ENCODE assay signal across 8 cellular contexts in the genomic region with DNA sequence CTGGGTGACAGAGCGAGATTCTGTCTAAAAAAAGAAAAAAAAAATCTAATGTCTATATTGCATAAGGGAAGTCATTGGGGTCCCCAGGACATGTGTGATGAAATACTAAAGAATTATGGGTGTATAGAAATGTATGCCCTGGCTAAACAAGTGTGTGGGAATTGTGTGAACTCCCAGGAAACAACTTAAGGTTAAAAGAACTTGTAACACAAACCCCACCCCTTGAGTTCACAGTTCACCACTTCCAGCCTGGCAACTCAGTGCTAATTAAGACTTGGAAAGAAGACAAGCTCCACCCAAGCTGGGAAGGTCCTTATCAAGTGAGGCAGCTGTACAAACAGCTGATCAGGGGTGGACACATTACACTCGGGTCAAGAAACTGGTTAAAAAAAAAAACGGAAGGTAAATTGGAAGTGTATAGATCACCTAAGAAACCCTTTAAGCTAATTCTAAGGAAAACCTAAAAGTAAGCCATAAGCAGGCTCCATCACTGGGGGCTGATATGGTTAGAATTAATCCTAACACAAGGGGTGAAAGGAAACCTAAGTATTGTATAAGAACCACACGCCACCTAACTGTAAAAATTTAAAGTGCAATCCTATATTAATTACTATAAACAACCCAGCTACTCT. TPM values are rescaled to one million over a fixed set of nuclear protein-coding genes. Genes with fewer than 3 reads are reported as not detected.
DNase-seq lines count a peak whose midpoint lies in the region; ATAC-seq and TF ChIP-seq lines count a peak whose summit lies in the region.

No MANE protein-coding gene starts in this region.

- no peak overlapping the region for H3K27ac Mint-ChIP-seq in glutamatergic neuron (ENCODE audit: unreplicated experiment)

- intact Hi-C loops in A673 (cut with micrococcal nuclease; ENCODE audit: unreplicated experiment) (no loop called here), PC-9 (cut with micrococcal nuclease; ENCODE audit: unreplicated experiment) (loop anchor here (5.0 kb wide), 1 partner anchor 100 kb away; a partner anchor contains a TSS)

- ATAC-seq in HG03196 (IDR thresholded peaks at IDR 0.05; ENCODE audit: unreplicated experiment), result no peak

- no peaks in the 10 kb centered on the region for H3K9me2 ChIP-seq in PC-9 (ENCODE audit: insufficient read depth)

- in situ Hi-C loops in GM13977 (cut with MboI; ENCODE audit: low pct_unique_long_range_greater_than_20kb, low sequenced_read_pairs, unreplicated experiment), result no loop called here

- H3K4me1 ChIP-seq in A673 (ENCODE audit: insufficient read depth, low read length, poor library complexity, severe bottlenecking) (peaks cover 42% of the 10 kb centered on the region), PC-9 (replicated peaks; ENCODE audit: insufficient read depth) (peaks cover 46% of the 10 kb centered on the region)

- H3F3A ChIP-seq in PC-9 (ENCODE audit: insufficient read depth, low read depth), result peaks cover 37% of the 10 kb centered on the region

- H3K27me3 ChIP-seq in A673 (replicated peaks; ENCODE audit: insufficient read depth, low read depth, low read length, poor library complexity) (no peaks in the 10 kb centered on the region), PC-9 (ENCODE audit: insufficient read depth, low read depth) (no peaks in the 10 kb centered on the region)

- CTCF ChIA-PET in A673 (lab: Charles Lee) (interaction anchor here (0.6 to 0.9 kb wide), 2 partner anchors 58 to 169 kb away, joined by 3 to 9 read pairs; no protein-coding TSS in a partner anchor), PC-9 (lab: Charles Lee) (interaction anchor here (0.6 to 1.0 kb wide), 2 partner anchors 28 to 119 kb away, joined by 3 to 8 read pairs; no protein-coding TSS in a partner anchor)

- peaks cover 10% of the 10 kb centered on the region for H3K27me3 Mint-ChIP-seq in glutamatergic neuron (ENCODE audit: unreplicated experiment)

- peaks cover 38% of the 10 kb centered on the region for H3K4me1 Mint-ChIP-seq in glutamatergic neuron (ENCODE audit: low read depth, unreplicated experiment)

- BruUV-seq in A673 (replicated peaks; lab: Mats Ljungman, UMichigan), result no TSS peak
- no TSS peak for BruUV-seq in PC-9 (replicated peaks; lab: Mats Ljungman, UMichigan)

- no peaks in the 10 kb centered on the region for H3K9me3 ChIP-seq in A673 (ENCODE audit: low read depth, low read length, poor library complexity, severe bottlenecking)
- H3K9me3 ChIP-seq in PC-9 (ENCODE audit: insufficient read depth, low read depth), result no peaks in the 10 kb centered on the region

- H3K4me3 Mint-ChIP-seq in glutamatergic neuron (ENCODE audit: unreplicated experiment), result peak overlapping the region; percentile 30

- H3K9me3 Mint-ChIP-seq in glutamatergic neuron (ENCODE audit: unreplicated experiment), result peaks cover 15% of the 10 kb centered on the region

- POLR2A ChIA-PET in A673 (lab: Charles Lee; ENCODE audit: low non-redundant PET) (no interaction called here), PC-9 (lab: Charles Lee; ENCODE audit: unreplicated experiment) (no interaction called here)

- H4K20me1 ChIP-seq in PC-9 (ENCODE audit: insufficient read depth), result no peaks in the 10 kb centered on the region

- no peaks in the 10 kb centered on the region for H3K79me2 ChIP-seq in PC-9 (ENCODE audit: low read depth)

- peak; percentile 59 for DNase-seq in A673 (ENCODE audit: low spot score)
- DNase-seq in GM13977 (ENCODE audit: low spot score), result no peak
- peak; percentile 36 to 72 for DNase-seq in PC-9
- DNase-seq in glutamatergic neuron, result no peak
- no peak for DNase-seq in SKM-1 (lab: John Stamatoyannopoulos, UW; ENCODE audit: unreplicated experiment)
- no peak for DNase-seq in occipital lobe (lab: John Stamatoyannopoulos, UW)
- no peak for DNase-seq in effector CD8-positive, alpha-beta T cell (lab: John Stamatoyannopoulos, UW)

- H3K4me3 ChIP-seq in A673 (ENCODE audit: low read depth, low read length, poor library complexity, severe bottlenecking), result no peak overlapping the region
- no peak overlapping the region for H3K4me3 ChIP-seq in PC-9

- H3K27ac ChIP-seq in A673 (ENCODE audit: low read depth, low read length, poor library complexity, severe bottlenecking) (no peak overlapping the region), PC-9 (peak overlapping the region; percentile 81)

- no peak overlapping the region for H2AFZ ChIP-seq in PC-9

- H3K36me3 ChIP-seq in A673 (ENCODE audit: insufficient read depth, low read length, poor library complexity, severe bottlenecking) (no peaks in the 10 kb centered on the region), PC-9 (ENCODE audit: low read depth) (no peaks in the 10 kb centered on the region)

- no peaks in the 10 kb centered on the region for H3K36me3 Mint-ChIP-seq in glutamatergic neuron (ENCODE audit: unreplicated experiment)

- H3K4me2 ChIP-seq in PC-9, result peak overlapping the region; percentile 83

- TF ChIP-seq CTCF in A673 (conservative IDR thresholded peaks at IDR 0.05; ENCODE audit: low read depth, low read length) (peak; percentile 45; the same call in 1 of the 2 replicates), GM13977 (IDR thresholded peaks at IDR 0.05; ENCODE audit: extremely low read depth, insufficient read depth, missing control alignments) (peak; percentile 27), PC-9 (conservative IDR thresholded peaks at IDR 0.05) (no peak; the same call in 1 of the 2 replicates), glutamatergic neuron (IDR thresholded peaks at IDR 0.05; ENCODE audit: partially characterized antibody, unreplicated experiment) (no peak)

RNA-seq across cellular contexts. Expression of a gene that starts 25.2 kb away (rescaled TPM):
- total RNA-seq in A673 (2021) (190 TPM in 2 replicates), PC-9 (2021) (168 and 261 TPM in 2 replicates), glutamatergic neuron (ENCODE audit: unreplicated experiment) (60.2 TPM), occipital lobe (46.6 TPM)

Comparison
In these comparisons a context has a peak if more than half of its experiments do, and no peak if none do; other contexts are left out.
1. DNase-seq: peak in A673 (single experiment) and PC-9 (2 of 2); none in GM13977 (single experiment), glutamatergic neuron (single experiment), SKM-1 (single experiment), occipital lobe (single experiment) and effector CD8-positive, alpha-beta T cell (single experiment).
2. CTCF ChIP-seq: peak in A673 (single experiment) and GM13977 (single experiment); none in PC-9 (single experiment) and glutamatergic neuron (single experiment).